Comparison of ENCODE assay signal across 14 cellular contexts in genomic region chr3:29513236-29513635, GRCh38.
DNase-seq lines count a peak whose midpoint lies in the region; TF ChIP-seq lines count a peak whose summit lies in the region.
"Had no signal": no experiment of that assay in that cellular context is flagged by ENCODE, and none has a peak within 500 bp of the region (broad histone marks: within the 10 kb centered on the region; RNA-seq: fewer than 3 reads in every experiment).

No MANE protein-coding gene starts in this region.

- H3K9me3 Mint-ChIP-seq in CD4-positive, alpha-beta memory T cell: peaks cover 0 to 4% (median 0%) of the 10 kb centered on the region in 8 donors
- no peaks in the 10 kb centered on the region for H3K9me3 Mint-ChIP-seq in activated T-helper 1 cell treated with anti-CD3 and anti-CD28 coated beads, Interleukin-12 subunit alpha, Interleukin-12 subunit beta, Interleukin-2, Interleukin-4 antibody, amounts not matched to agents 30 ng/mL and 10 ng/mL and 1 ng/mL, durations not matched to agents 14 hours and 24 hours and 36 hours

- no peak for TF ChIP-seq EP300 in esophagus muscularis mucosa (IDR thresholded peaks at IDR 0.05)

- H3K36me3 Mint-ChIP-seq in CD4-positive, alpha-beta memory T cell: no peaks in the 10 kb centered on the region
- no peaks in the 10 kb centered on the region for H3K36me3 Mint-ChIP-seq in activated T-helper 1 cell treated with anti-CD3 and anti-CD28 coated beads, Interleukin-12 subunit alpha, Interleukin-12 subunit beta, Interleukin-2, Interleukin-4 antibody, amounts not matched to agents 30 ng/mL and 10 ng/mL and 1 ng/mL, durations not matched to agents 14 hours and 24 hours and 36 hours (ENCODE audit: low read depth)
- H3K36me3 Mint-ChIP-seq: activated naive CD4-positive, alpha-beta T cell treated with anti-CD3 and anti-CD28 coated beads, Interleukin-2, amount 50 U/mL, for 72 hours; naive thymus-derived CD8-positive, alpha-beta T cell had no signal

- no peak overlapping the region for H3K4me3 Mint-ChIP-seq in CD4-positive, alpha-beta memory T cell
- H3K4me3 Mint-ChIP-seq in activated T-helper 1 cell treated with anti-CD3 and anti-CD28 coated beads, Interleukin-12 subunit alpha, Interleukin-12 subunit beta, Interleukin-2, Interleukin-4 antibody, amounts not matched to agents 30 ng/mL and 10 ng/mL and 1 ng/mL, durations not matched to agents 14 hours and 24 hours and 36 hours: no peak overlapping the region
- H3K4me3 Mint-ChIP-seq: B cell; naive thymus-derived CD8-positive, alpha-beta T cell had no signal

- H3K4me2 ChIP-seq in OCI-LY7 (ENCODE audit: low read length): peak overlapping the region; percentile 28; the same call in 1 of the 2 replicates
- H3K4me2 ChIP-seq in osteoblast (ENCODE audit: insufficient read depth, low read length): peak overlapping the region; percentile 78

- H3K79me2 ChIP-seq in OCI-LY7 (ENCODE audit: insufficient read depth, low read depth, low read length) (no peaks in the 10 kb centered on the region), osteoblast (ENCODE audit: insufficient read depth, low read length) (peaks cover 20% of the 10 kb centered on the region)

- H3K9me3 ChIP-seq in OCI-LY7 (ENCODE audit: low read length) (no peaks in the 10 kb centered on the region), esophagus muscularis mucosa (no peaks in the 10 kb centered on the region), osteoblast (ENCODE audit: low read depth, low read length) (no peaks in the 10 kb centered on the region)
- H3K9me3 ChIP-seq in CD4-positive, alpha-beta memory T cell (ENCODE audit: control insufficient read depth in 1 of 2, low read length in 2 of 2): no peaks in the 10 kb centered on the region

- CTCF ChIA-PET in OCI-LY7 (lab: Charles Lee; ENCODE audit: unreplicated experiment): no interaction called here
- CTCF ChIA-PET in CD4-positive, alpha-beta memory T cell (lab: Charles Lee; ENCODE audit: partially characterized antibody): no interaction called here

- no peak for TF ChIP-seq POLR2A in esophagus muscularis mucosa (IDR thresholded peaks at IDR 0.05; ENCODE audit: low read depth)

- H3K36me3 ChIP-seq in OCI-LY7 (ENCODE audit: insufficient read depth, low read length) (no peaks in the 10 kb centered on the region), esophagus muscularis mucosa (no peaks in the 10 kb centered on the region), osteoblast (ENCODE audit: insufficient read depth, low read length) (no peaks in the 10 kb centered on the region)
- H3K36me3 ChIP-seq in CD4-positive, alpha-beta memory T cell (ENCODE audit: insufficient read depth, low read length): no peaks in the 10 kb centered on the region

- no peaks in the 10 kb centered on the region for H3K27me3 Mint-ChIP-seq in CD4-positive, alpha-beta memory T cell
- H3K27me3 Mint-ChIP-seq in activated T-helper 1 cell treated with anti-CD3 and anti-CD28 coated beads, Interleukin-12 subunit alpha, Interleukin-12 subunit beta, Interleukin-2, Interleukin-4 antibody, amounts not matched to agents 30 ng/mL and 10 ng/mL and 1 ng/mL, durations not matched to agents 14 hours and 24 hours and 36 hours (ENCODE audit: insufficient read depth): no peaks in the 10 kb centered on the region
- H3K27me3 Mint-ChIP-seq: B cell had no signal

- H3K4me1 Mint-ChIP-seq in CD4-positive, alpha-beta memory T cell: no peaks in the 10 kb centered on the region
- H3K4me1 Mint-ChIP-seq in activated T-helper 1 cell treated with anti-CD3 and anti-CD28 coated beads, Interleukin-12 subunit alpha, Interleukin-12 subunit beta, Interleukin-2, Interleukin-4 antibody, amounts not matched to agents 30 ng/mL and 10 ng/mL and 1 ng/mL, durations not matched to agents 14 hours and 24 hours and 36 hours (ENCODE audit: low read depth): peaks cover 13% of the 10 kb centered on the region

- no peak overlapping the region for H3K27ac Mint-ChIP-seq in CD4-positive, alpha-beta memory T cell
- H3K27ac Mint-ChIP-seq in activated T-helper 1 cell treated with anti-CD3 and anti-CD28 coated beads, Interleukin-12 subunit alpha, Interleukin-12 subunit beta, Interleukin-2, Interleukin-4 antibody, amounts not matched to agents 30 ng/mL and 10 ng/mL and 1 ng/mL, durations not matched to agents 14 hours and 24 hours and 36 hours: no peak overlapping the region
- H3K27ac Mint-ChIP-seq: activated naive CD4-positive, alpha-beta T cell treated with anti-CD3 and anti-CD28 coated beads, Interleukin-2, amount 50 U/mL, for 72 hours; B cell; naive thymus-derived CD8-positive, alpha-beta T cell had no signal

- intact Hi-C loops in OCI-LY7 (cut with micrococcal nuclease; ENCODE audit: unreplicated experiment): no loop called here
- intact Hi-C loops in esophagus muscularis mucosa (cut with DNase I): no loop called here
- intact Hi-C loops in CD4-positive, alpha-beta memory T cell (cut with micrococcal nuclease): no loop called here
- intact Hi-C loops in activated T-helper 1 cell treated with anti-CD3 and anti-CD28 coated beads, Interleukin-12 subunit alpha, Interleukin-12 subunit beta, Interleukin-2, Interleukin-4 antibody, amounts not matched to agents 30 ng/mL and 10 ng/mL and 1 ng/mL, durations not matched to agents 14 hours and 24 hours and 36 hours (cut with micrococcal nuclease): no loop called here

- H3K27me3 ChIP-seq in esophagus muscularis mucosa: no peaks in the 10 kb centered on the region
- no peaks in the 10 kb centered on the region for H3K27me3 ChIP-seq in osteoblast (ENCODE audit: insufficient read depth, low read length)
- H3K27me3 ChIP-seq in CD4-positive, alpha-beta memory T cell (ENCODE audit: insufficient read depth, low read length): no peaks in the 10 kb centered on the region

- H3K4me3 ChIP-seq in OCI-LY7 (ENCODE audit: low read depth, low read length, poor library complexity, severe bottlenecking) (no peak overlapping the region), esophagus muscularis mucosa (no peak overlapping the region), osteoblast (ENCODE audit: insufficient read depth, low read length) (peak overlapping the region; percentile 29)
- no peak overlapping the region for H3K4me3 ChIP-seq in CD4-positive, alpha-beta memory T cell (ENCODE audit: low read length in 2 of 2)

- POLR2A ChIA-PET in OCI-LY7 (lab: Charles Lee): no interaction called here
- POLR2A ChIA-PET in CD4-positive, alpha-beta memory T cell (lab: Charles Lee; ENCODE audit: partially characterized antibody): no interaction called here

- H4K20me1 ChIP-seq in OCI-LY7 (ENCODE audit: insufficient read depth, low read length) (no peaks in the 10 kb centered on the region), osteoblast (ENCODE audit: insufficient read depth, low read length) (peaks cover 2% of the 10 kb centered on the region)

- DNase-seq in COLO829 (ENCODE audit: low spot score) (peak; percentile 26), OCI-LY7 (ENCODE audit: low spot score) (no peak), esophagus muscularis mucosa (ENCODE audit: extremely low spot score) (no peak), osteoblast (ENCODE audit: insufficient read length, low spot score, missing footprints) (peak; percentile 41), SW480 (ENCODE audit: low spot score) (no peak)
- DNase-seq in CD4-positive, alpha-beta memory T cell: no peak
- no peak for DNase-seq in effector CD4-positive, alpha-beta T cell
- no peak for DNase-seq in activated T-helper 1 cell treated with anti-CD3 and anti-CD28 coated beads, Interleukin-12 subunit alpha, Interleukin-12 subunit beta, Interleukin-2, Interleukin-4 antibody, amounts not matched to agents 30 ng/mL and 10 ng/mL and 1 ng/mL, durations not matched to agents 14 hours and 24 hours and 36 hours (ENCODE audit: low spot score)
- DNase-seq: activated CD4-positive, alpha-beta T cell treated with anti-CD3 and anti-CD28 coated beads, Interleukin-2, amount 50 U/mL, for 4 hours; naive thymus-derived CD8-positive, alpha-beta T cell; NCI-H2227 treated with DMSO at 0.1 percent for 48 hours; stimulated activated CD4-positive, alpha-beta T cell treated with anti-CD3 and anti-CD28 coated beads, Interleukin-4, amount 100 ng/mL, for 1 hour had no signal

- peaks cover 28% of the 10 kb centered on the region for H3K4me1 ChIP-seq in OCI-LY7 (ENCODE audit: insufficient read depth, low read length, poor library complexity, severe bottlenecking)
- peaks cover 32 to 39% (median 35%) of the 10 kb centered on the region in 4 donors for H3K4me1 ChIP-seq in esophagus muscularis mucosa
- H3K4me1 ChIP-seq in osteoblast (ENCODE audit: insufficient read depth, low read length): peaks cover 42% of the 10 kb centered on the region
- H3K4me1 ChIP-seq in CD4-positive, alpha-beta memory T cell (ENCODE audit: insufficient read depth, low read length): no peaks in the 10 kb centered on the region

- 28% methylated on average over 3 of the region's 3 CpGs for WGBS in esophagus muscularis mucosa

- BruUV-seq in OCI-LY7 (replicated peaks; lab: Mats Ljungman, UMichigan): no TSS peak

- H2AFZ ChIP-seq in OCI-LY7 (ENCODE audit: low read length) (peak overlapping the region; percentile 28), osteoblast (ENCODE audit: low read length) (no peak overlapping the region)

- H3K9me2 ChIP-seq in OCI-LY7 (ENCODE audit: insufficient read depth, low read length): no peaks in the 10 kb centered on the region

- TF ChIP-seq CTCF in OCI-LY7 (conservative IDR thresholded peaks at IDR 0.05; ENCODE audit: low read length) (no peak), esophagus muscularis mucosa (IDR thresholded peaks at IDR 0.05) (no peak), osteoblast (IDR thresholded peaks at IDR 0.05; ENCODE audit: extremely low read depth, low read depth, low read length) (no peak)

- H3K27ac ChIP-seq in OCI-LY7 (ENCODE audit: low read depth, low read length, poor library complexity, severe bottlenecking): no peak overlapping the region
- H3K27ac ChIP-seq in esophagus muscularis mucosa (replicated peaks in 1 of 4): peak overlapping the region in 3 of 4 donors; percentile 15 to 32 (median 18)
- peak overlapping the region; percentile 21 for H3K27ac ChIP-seq in osteoblast (ENCODE audit: low read depth, low read length)
- no peak overlapping the region for H3K27ac ChIP-seq in CD4-positive, alpha-beta memory T cell (ENCODE audit: low read depth, low read length)

Comparison
In these comparisons a context has a peak if more than half of its experiments do, and no peak if none do; other contexts are left out.
1. DNase-seq: peak in COLO829 (single experiment) and osteoblast (single experiment); none in OCI-LY7 (single experiment), esophagus muscularis mucosa (single experiment), CD4-positive, alpha-beta memory T cell (0 of 5), effector CD4-positive, alpha-beta T cell (single experiment), activated T-helper 1 cell treated with anti-CD3 and anti-CD28 coated beads, Interleukin-12 subunit alpha, Interleukin-12 subunit beta, Interleukin-2, Interleukin-4 antibody, amounts not matched to agents 30 ng/mL and 10 ng/mL and 1 ng/mL, durations not matched to agents 14 hours and 24 hours and 36 hours (single experiment) and SW480 (single experiment).
2. H3K27ac ChIP-seq: peak in esophagus muscularis mucosa (3 of 4) and osteoblast (single experiment); none in OCI-LY7 (single experiment) and CD4-positive, alpha-beta memory T cell (single experiment).